8 cellular contexts compared by ENCODE assay signal in the genomic region with DNA sequence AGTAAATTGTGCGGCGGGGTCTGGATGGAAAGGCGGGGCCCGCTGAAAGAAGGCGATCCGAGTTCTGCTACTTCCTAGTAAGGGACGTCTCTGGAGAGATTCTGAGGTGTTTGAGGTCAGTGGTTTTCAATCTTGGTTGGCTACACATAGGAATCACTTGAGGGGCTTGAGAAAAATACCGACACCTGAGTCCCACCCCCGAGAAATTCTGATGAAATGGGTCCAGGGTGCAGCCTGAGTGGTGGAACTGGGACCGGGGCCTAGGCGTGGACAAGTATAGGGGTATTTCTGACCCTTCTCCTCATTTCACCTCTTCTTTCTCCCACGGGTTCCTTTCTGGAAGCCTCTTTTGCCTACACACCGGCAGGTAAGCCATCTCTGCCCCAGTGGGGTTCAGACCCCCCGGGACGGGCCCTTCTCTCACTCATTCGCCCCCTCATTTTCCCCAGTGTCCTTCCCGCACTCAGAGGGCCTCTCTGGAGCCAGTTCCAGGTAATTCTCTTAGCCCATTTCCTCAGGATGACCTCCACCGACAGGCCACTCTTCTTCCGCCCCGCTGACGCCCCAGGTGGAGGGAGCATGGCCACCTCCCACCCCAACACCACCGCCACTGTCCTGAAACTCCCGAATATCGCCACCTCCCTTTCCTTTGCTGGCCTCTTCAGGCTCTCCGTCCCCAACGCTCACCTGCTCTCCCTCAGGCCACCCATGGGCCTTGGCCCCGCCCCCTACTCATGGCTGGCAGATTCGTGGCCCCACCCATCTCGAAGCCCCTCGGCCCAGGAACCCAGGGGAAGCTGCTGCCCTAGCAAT. TPM values are rescaled to one million over a fixed set of nuclear protein-coding genes. Genes with fewer than 3 reads are reported as not detected.
DNase-seq lines count a peak whose midpoint lies in the region; ATAC-seq and TF ChIP-seq lines count a peak whose summit lies in the region.

No MANE protein-coding gene starts in this region.

- no peak for TF ChIP-seq EP300 in neural cell (conservative IDR thresholded peaks at IDR 0.05; ENCODE audit: poor library complexity, severe bottlenecking)

- H3K27me3 ChIP-seq in BLaER1 = peaks cover 4% of the 10 kb centered on the region; the same call in 1 of the 2 replicates
- H3K27me3 ChIP-seq in MG63 = no peaks in the 10 kb centered on the region; the same call in 1 of the 2 replicates
- H3K27me3 ChIP-seq in neural cell (ENCODE audit: insufficient read depth, low read depth, low read length) = peaks cover 12% of the 10 kb centered on the region

- H3K4me3 Mint-ChIP-seq in effector memory CD8-positive, alpha-beta T cell = peak overlapping the region; percentile 80 to 83

- no peaks in the 10 kb centered on the region for H3K9me3 Mint-ChIP-seq in effector memory CD8-positive, alpha-beta T cell

- H3F3A ChIP-seq in neural cell (ENCODE audit: insufficient read depth, low read length, poor library complexity, severe bottlenecking) = no peaks in the 10 kb centered on the region

- H3K36me3 Mint-ChIP-seq in effector memory CD8-positive, alpha-beta T cell (ENCODE audit: insufficient read depth) = peaks cover 9% of the 10 kb centered on the region

- peak overlapping the region; percentile 83 for H3K27ac ChIP-seq in BLaER1
- H3K27ac ChIP-seq in neural cell (ENCODE audit: low read length) = peak overlapping the region; percentile 81

- no peaks in the 10 kb centered on the region for H3K36me3 ChIP-seq in BLaER1
- no peaks in the 10 kb centered on the region for H3K36me3 ChIP-seq in MG63
- H3K36me3 ChIP-seq in neural cell (ENCODE audit: insufficient read depth, low read length) = no peaks in the 10 kb centered on the region

- H2AFZ ChIP-seq in neural cell (ENCODE audit: low read depth, low read length) = peak overlapping the region; percentile 83

- H3K9ac ChIP-seq in BLaER1 = peak overlapping the region; percentile 78
- H3K9ac ChIP-seq in neural cell (ENCODE audit: low read length) = peak overlapping the region; percentile 85

- TF ChIP-seq RAD21 in neural cell (conservative IDR thresholded peaks at IDR 0.05) = no peak

- H3K4me2 ChIP-seq in BLaER1 = peak overlapping the region; percentile 88
- no peak overlapping the region for H3K4me2 ChIP-seq in neural cell (ENCODE audit: low read length)

- no peaks in the 10 kb centered on the region for H3K79me2 ChIP-seq in neural cell (replicated peaks; ENCODE audit: insufficient read depth, low read length)

- peak overlapping the region; percentile 68 for H3K4me3 ChIP-seq in BLaER1
- H3K4me3 ChIP-seq in MG63 = peak overlapping the region; percentile 68
- peak overlapping the region; percentile 81 for H3K4me3 ChIP-seq in neural cell (ENCODE audit: low read length)

- TF ChIP-seq CTCF in neural cell (IDR thresholded peaks at IDR 0.05; ENCODE audit: poor library complexity, severe bottlenecking) = no peak

- H3K27me3 Mint-ChIP-seq in effector memory CD8-positive, alpha-beta T cell = peaks cover 18 to 68% of the 10 kb centered on the region in 2 donors

- no peak for ATAC-seq in effector memory CD8-positive, alpha-beta T cell (replicated peaks)
- ATAC-seq in GM21619 (IDR thresholded peaks at IDR 0.05; ENCODE audit: unreplicated experiment) = no peak

- peaks cover 50% of the 10 kb centered on the region for H3K4me1 ChIP-seq in BLaER1

- DNase-seq in MG63 = no peak
- DNase-seq in effector memory CD8-positive, alpha-beta T cell = no peak
- no peak for DNase-seq in MV-4-11 (lab: John Stamatoyannopoulos, UW)
- DNase-seq in NCI-H2029 treated with DMSO at 0.1 percent for 48 hours (lab: John Stamatoyannopoulos, UW) = no peak
- no peak for DNase-seq in NCI-H446 treated with DMSO at 0.1 percent for 48 hours (lab: John Stamatoyannopoulos, UW)

- H3K9me3 ChIP-seq in BLaER1 (no peaks in the 10 kb centered on the region), MG63 (no peaks in the 10 kb centered on the region), neural cell (ENCODE audit: low read length) (no peaks in the 10 kb centered on the region)

- H4K20me1 ChIP-seq in BLaER1 = no peaks in the 10 kb centered on the region
- no peaks in the 10 kb centered on the region for H4K20me1 ChIP-seq in neural cell (ENCODE audit: insufficient read depth)

- H3K4me1 Mint-ChIP-seq in effector memory CD8-positive, alpha-beta T cell (ENCODE audit: low read depth in 2 of 2) = peaks cover 13 to 19% of the 10 kb centered on the region in 2 donors

- H3K27ac Mint-ChIP-seq in effector memory CD8-positive, alpha-beta T cell = peak overlapping the region; percentile 70 to 88

- H3K9me2 ChIP-seq in neural cell (ENCODE audit: insufficient read depth, low read length) = no peaks in the 10 kb centered on the region

TF ChIP-seq in neural cell, 6 proteins besides CTCF, POLR2A, EP300 and RAD21:
- no peak for TF ChIP-seq EZH2 (IDR thresholded peaks at IDR 0.05; ENCODE audit: borderline replicate concordance, insufficient read depth, low read length, poor library complexity, severe bottlenecking)
- TF ChIP-seq TAF1 (IDR thresholded peaks at IDR 0.05; ENCODE audit: low read depth) = no peak
- TF ChIP-seq, protein P1, sequence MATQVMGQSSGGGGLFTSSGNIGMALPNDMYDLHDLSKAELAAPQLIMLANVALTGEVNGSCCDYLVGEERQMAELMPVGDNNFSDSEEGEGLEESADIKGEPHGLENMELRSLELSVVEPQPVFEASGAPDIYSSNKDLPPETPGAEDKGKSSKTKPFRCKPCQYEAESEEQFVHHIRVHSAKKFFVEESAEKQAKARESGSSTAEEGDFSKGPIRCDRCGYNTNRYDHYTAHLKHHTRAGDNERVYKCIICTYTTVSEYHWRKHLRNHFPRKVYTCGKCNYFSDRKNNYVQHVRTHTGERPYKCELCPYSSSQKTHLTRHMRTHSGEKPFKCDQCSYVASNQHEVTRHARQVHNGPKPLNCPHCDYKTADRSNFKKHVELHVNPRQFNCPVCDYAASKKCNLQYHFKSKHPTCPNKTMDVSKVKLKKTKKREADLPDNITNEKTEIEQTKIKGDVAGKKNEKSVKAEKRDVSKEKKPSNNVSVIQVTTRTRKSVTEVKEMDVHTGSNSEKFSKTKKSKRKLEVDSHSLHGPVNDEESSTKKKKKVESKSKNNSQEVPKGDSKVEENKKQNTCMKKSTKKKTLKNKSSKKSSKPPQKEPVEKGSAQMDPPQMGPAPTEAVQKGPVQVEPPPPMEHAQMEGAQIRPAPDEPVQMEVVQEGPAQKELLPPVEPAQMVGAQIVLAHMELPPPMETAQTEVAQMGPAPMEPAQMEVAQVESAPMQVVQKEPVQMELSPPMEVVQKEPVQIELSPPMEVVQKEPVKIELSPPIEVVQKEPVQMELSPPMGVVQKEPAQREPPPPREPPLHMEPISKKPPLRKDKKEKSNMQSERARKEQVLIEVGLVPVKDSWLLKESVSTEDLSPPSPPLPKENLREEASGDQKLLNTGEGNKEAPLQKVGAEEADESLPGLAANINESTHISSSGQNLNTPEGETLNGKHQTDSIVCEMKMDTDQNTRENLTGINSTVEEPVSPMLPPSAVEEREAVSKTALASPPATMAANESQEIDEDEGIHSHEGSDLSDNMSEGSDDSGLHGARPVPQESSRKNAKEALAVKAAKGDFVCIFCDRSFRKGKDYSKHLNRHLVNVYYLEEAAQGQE (IDR thresholded peaks at IDR 0.05; ENCODE audit: borderline replicate concordance) = no peak
- TF ChIP-seq MXI1 (conservative IDR thresholded peaks at IDR 0.05; ENCODE audit: poor library complexity, severe bottlenecking) = no peak
- no peak for TF ChIP-seq POLR2AphosphoS5 (IDR thresholded peaks at IDR 0.05)
- no peak for TF ChIP-seq SMC3 (conservative IDR thresholded peaks at IDR 0.05; ENCODE audit: poor library complexity)

RNA-seq across cellular contexts. Expression of a gene that starts 11.8 kb away (rescaled TPM):
- 19.3 and 21.5 TPM in 2 replicates for total RNA-seq in MG63 (2014; rRNA removed; shearing (Covaris generic); ENCODE audit: low replicate concordance)
- polyA plus RNA-seq in neural cell = 12.8 and 25.3 TPM in 2 replicates
- 2.4 and 5.2 TPM in 2 replicates for polyA minus RNA-seq in neural cell

RNA-seq across cellular contexts. Expression of a gene that starts 20.6 kb away (rescaled TPM):
- 7.4 and 13.7 TPM in 2 replicates for total RNA-seq in MG63 (2014; rRNA removed; shearing (Covaris generic); ENCODE audit: low replicate concordance)
- not detected in 2 replicates for polyA plus RNA-seq in neural cell
- not detected in 2 replicates for polyA minus RNA-seq in neural cell

RNA-seq across cellular contexts. Expression of a gene that starts 42.0 kb away (rescaled TPM):
- total RNA-seq in MG63 (2014; rRNA removed; shearing (Covaris generic); ENCODE audit: low replicate concordance) = not detected in 2 replicates
- polyA plus RNA-seq in neural cell = not detected in 2 replicates
- polyA minus RNA-seq in neural cell = not detected in 2 replicates

RNA-seq across cellular contexts. Expression of a gene that starts 58.8 kb away (rescaled TPM):
- not detected in 2 replicates for total RNA-seq in MG63 (2014; rRNA removed; shearing (Covaris generic); ENCODE audit: low replicate concordance)
- not detected in 2 replicates for polyA plus RNA-seq in neural cell
- not detected in 2 replicates for polyA minus RNA-seq in neural cell
